Comparison of ENCODE assay signal across 8 cellular contexts in genomic region chr17:36544320-36545092, GRCh38. TPM values are rescaled to one million over a fixed set of nuclear protein-coding genes. Genes with fewer than 3 reads are reported as not detected.
DNase-seq lines count a peak whose midpoint lies in the region; ATAC-seq and TF ChIP-seq lines count a peak whose summit lies in the region.

GGNBP2 (plus strand) TSS chr17:36544919; CDS start chr17:36545725, 806 bp downstream.

- H3K27me3 ChIP-seq in right atrium auricular region, result no peaks in the 10 kb centered on the region

- DNase-seq in NCI-H2029 (lab: John Stamatoyannopoulos, UW) (peak; percentile 83), anterior cingulate cortex (lab: John Stamatoyannopoulos, UW) (peak; percentile 37 to 94 (median 86)), right atrium auricular region (ENCODE audit: low spot score) (peak; percentile 89), pulmonary artery endothelial cell (ENCODE audit: low read depth, low spot score) (peak; percentile 64)
- peak; percentile 90 for DNase-seq in T-helper 2 cell treated with Interferon-gamma antibody and Interleukin-4, amounts not matched to agents 5 μg/mL and 100 μg/mL, for 36 hours (ENCODE audit: low spot score)

- H3K4me3 ChIP-seq in right atrium auricular region (peak within 1 kb of the TSS; percentile 98), urinary bladder (ENCODE audit: low read depth, low read length) (peak within 1 kb of the TSS; percentile 78)

- peaks cover 28% of the 10 kb centered on the region for H3K4me1 Mint-ChIP-seq in T-helper 2 cell treated with Interferon-gamma antibody and Interleukin-4, amounts not matched to agents 5 μg/mL and 100 μg/mL, for 36 hours (ENCODE audit: low read depth)

- H3K4me1 ChIP-seq in right atrium auricular region (peaks cover 0 to 46% of the 10 kb centered on the region in 2 donors), urinary bladder (ENCODE audit: insufficient read depth) (no peaks in the 10 kb centered on the region)

- WGBS in urinary bladder, result under 1% methylated on average over 72 of the region's 72 CpGs

- no peak for TF ChIP-seq CTCF in right atrium auricular region (IDR thresholded peaks at IDR 0.05)

- peak within 1 kb of the TSS; percentile 98 for H3K27ac Mint-ChIP-seq in T-helper 2 cell treated with Interferon-gamma antibody and Interleukin-4, amounts not matched to agents 5 μg/mL and 100 μg/mL, for 36 hours

- H3K27me3 Mint-ChIP-seq in T-helper 2 cell treated with Interferon-gamma antibody and Interleukin-4, amounts not matched to agents 5 μg/mL and 100 μg/mL, for 36 hours (ENCODE audit: low read depth), result no peaks in the 10 kb centered on the region

- H3K36me3 ChIP-seq in right atrium auricular region (no peaks in the 10 kb centered on the region), urinary bladder (ENCODE audit: insufficient read depth) (no peaks in the 10 kb centered on the region)

- H3K36me3 Mint-ChIP-seq in T-helper 2 cell treated with Interferon-gamma antibody and Interleukin-4, amounts not matched to agents 5 μg/mL and 100 μg/mL, for 36 hours (ENCODE audit: low read depth), result peaks cover 37% of the 10 kb centered on the region

- peak; percentile 57 for ATAC-seq in GM18502 (IDR thresholded peaks at IDR 0.05; ENCODE audit: poor library complexity, unreplicated experiment)
- ATAC-seq in HG02970 (IDR thresholded peaks at IDR 0.05; ENCODE audit: low FRiP score, unreplicated experiment), result peak; percentile 38

- H3K9me3 Mint-ChIP-seq in T-helper 2 cell treated with Interferon-gamma antibody and Interleukin-4, amounts not matched to agents 5 μg/mL and 100 μg/mL, for 36 hours, result no peaks in the 10 kb centered on the region

- H3K27ac ChIP-seq in right atrium auricular region, result peak within 1 kb of the TSS; percentile 100
- H3K27ac ChIP-seq in urinary bladder (ENCODE audit: low read depth), result peak within 1 kb of the TSS; percentile 98

- H3K4me3 Mint-ChIP-seq in T-helper 2 cell treated with Interferon-gamma antibody and Interleukin-4, amounts not matched to agents 5 μg/mL and 100 μg/mL, for 36 hours, result peak within 1 kb of the TSS; percentile 97

- no peaks in the 10 kb centered on the region for H3K9me3 ChIP-seq in right atrium auricular region

RNA-seq across cellular contexts. Expression of gene GGNBP2, which starts in this region (rescaled TPM):
- 10 to 100 TPM; 26.7 to 30.1 TPM for total RNA-seq in right atrium auricular region
- total RNA-seq in pulmonary artery endothelial cell, result 46.9 and 55.7 TPM in 2 replicates
- 86.5 TPM for total RNA-seq in urinary bladder
- 46.4 TPM for polyA plus RNA-seq in urinary bladder

Comparison
In these comparisons a context has a peak if more than half of its experiments do, and no peak if none do; other contexts are left out.
1. Peak in every context shown above with its lines: DNase-seq, ATAC-seq, H3K4me3 ChIP-seq and H3K27ac ChIP-seq.